Comparison of ENCODE assay signal across 1 cellular context in the genomic region with DNA sequence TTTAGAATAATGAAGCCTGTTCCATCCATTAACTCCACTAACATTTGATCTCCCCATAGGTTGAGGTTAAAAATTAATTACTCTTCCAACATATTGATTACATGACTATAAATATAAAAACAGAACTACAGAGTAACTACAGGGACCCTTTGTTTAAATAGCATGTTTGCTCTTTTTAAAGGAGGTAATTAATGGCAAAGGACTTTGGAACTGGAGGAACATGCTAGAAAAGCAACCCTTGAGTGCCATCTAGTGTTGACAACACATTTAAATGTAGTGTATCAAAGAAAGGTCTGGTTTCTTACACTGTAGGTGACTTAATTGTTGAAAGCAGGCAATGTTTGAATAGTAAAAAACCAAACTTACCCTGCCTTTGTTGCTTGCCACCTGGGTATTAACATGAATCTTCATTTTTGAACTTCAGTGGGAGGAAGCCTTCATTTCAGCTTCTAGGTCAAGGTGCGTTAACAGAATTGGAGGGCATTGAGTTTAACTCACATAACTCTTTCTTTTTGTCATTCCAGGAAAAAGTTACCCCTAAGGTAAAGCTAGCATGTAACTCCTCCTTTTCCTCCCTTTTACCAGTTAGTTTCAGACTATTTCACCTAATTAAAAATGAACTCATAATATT.
TF ChIP-seq lines count a peak whose summit lies in the region.

No MANE protein-coding gene starts in this region.

TF ChIP-seq in HepG2, 621 proteins besides CTCF, POLR2A, EP300 and RAD21 (continued from another document and continues in another):
- TF ChIP-seq, protein P1, sequence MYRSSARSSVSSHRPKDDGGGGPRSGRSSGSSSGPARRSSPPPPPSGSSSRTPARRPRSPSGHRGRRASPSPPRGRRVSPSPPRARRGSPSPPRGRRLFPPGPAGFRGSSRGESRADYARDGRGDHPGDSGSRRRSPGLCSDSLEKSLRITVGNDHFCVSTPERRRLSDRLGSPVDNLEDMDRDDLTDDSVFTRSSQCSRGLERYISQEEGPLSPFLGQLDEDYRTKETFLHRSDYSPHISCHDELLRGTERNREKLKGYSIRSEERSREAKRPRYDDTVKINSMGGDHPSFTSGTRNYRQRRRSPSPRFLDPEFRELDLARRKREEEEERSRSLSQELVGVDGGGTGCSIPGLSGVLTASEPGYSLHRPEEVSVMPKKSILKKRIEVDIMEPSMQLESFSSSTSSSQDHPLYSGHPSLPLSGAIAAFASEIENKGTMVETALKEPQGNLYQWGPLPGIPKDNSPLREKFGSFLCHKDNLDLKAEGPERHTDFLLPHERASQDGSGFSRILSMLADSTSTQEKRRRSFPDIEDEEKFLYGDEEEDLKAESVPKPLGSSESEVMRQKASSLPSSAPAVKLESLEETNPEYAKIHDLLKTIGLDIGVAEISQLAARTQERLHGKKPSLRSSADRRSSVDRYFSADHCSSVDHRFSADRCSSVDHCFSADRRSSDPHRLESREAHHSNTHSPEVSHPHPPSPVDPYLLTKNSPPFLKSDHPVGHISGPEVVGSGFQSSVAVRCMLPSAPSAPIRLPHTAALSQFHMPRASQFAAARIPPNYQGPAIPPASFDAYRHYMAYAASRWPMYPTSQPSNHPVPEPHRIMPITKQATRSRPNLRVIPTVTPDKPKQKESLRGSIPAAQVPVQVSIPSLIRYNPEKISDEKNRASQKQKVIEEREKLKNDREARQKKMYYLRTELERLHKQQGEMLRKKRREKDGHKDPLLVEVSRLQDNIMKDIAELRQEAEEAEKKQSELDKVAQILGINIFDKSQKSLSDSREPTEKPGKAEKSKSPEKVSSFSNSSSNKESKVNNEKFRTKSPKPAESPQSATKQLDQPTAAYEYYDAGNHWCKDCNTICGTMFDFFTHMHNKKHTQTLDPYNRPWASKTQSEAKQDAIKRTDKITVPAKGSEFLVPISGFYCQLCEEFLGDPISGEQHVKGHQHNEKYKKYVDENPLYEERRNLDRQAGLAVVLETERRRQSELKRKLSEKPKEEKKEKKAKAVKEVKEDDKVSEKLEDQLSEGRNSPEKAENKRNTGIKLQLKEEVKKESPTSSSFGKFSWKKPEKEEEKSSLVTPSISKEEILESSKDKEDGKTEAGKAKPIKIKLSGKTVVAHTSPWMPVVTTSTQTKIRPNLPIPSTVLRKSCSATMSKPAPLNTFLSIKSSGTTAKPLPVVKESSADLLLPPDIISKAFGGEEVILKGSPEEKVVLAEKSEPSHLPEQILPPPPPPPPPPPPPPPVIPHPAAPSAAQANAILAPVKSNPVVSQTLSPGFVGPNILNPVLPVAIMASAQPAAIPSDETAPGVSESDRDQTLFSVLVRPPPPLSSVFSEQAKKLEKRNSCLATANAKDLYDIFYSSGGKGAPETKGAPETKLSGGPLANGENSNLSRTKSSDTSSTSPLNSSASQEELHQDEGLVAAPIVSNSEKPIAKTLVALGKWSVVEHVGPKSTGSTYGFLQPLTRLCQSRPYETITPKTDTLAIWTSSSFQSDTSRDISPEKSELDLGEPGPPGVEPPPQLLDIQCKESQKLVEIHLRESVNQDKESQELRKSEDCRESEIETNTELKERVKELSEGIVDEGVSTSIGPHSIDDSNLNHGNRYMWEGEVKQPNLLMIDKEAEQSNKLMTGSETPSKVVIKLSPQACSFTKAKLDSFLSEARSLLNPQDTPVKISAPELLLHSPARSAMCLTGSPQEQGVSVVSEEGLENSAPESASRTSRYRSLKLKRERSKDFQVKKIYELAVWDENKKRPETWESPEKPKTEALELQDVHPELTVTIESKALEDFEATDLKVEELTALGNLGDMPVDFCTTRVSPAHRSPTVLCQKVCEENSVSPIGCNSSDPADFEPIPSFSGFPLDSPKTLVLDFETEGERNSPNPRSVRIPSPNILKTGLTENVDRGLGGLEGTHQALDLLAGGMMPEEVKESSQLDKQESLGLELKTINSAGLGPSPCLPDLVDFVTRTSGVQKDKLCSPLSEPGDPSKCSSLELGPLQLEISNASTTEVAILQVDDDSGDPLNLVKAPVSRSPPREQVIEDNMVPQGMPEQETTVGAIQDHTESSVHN (CRISPR knock-in tag; IDR thresholded peaks at IDR 0.05) = no peak
- no peak for TF ChIP-seq ZNF891 (CRISPR knock-in tag; IDR thresholded peaks at IDR 0.05)
- no peak for TF ChIP-seq ZNF160 (CRISPR knock-in tag; IDR thresholded peaks at IDR 0.05)
- TF ChIP-seq PAWR (CRISPR knock-in tag; IDR thresholded peaks at IDR 0.05; ENCODE audit: borderline replicate concordance) = no peak
- TF ChIP-seq, protein P2, sequence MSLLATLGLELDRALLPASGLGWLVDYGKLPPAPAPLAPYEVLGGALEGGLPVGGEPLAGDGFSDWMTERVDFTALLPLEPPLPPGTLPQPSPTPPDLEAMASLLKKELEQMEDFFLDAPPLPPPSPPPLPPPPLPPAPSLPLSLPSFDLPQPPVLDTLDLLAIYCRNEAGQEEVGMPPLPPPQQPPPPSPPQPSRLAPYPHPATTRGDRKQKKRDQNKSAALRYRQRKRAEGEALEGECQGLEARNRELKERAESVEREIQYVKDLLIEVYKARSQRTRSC (CRISPR knock-in tag; IDR thresholded peaks at IDR 0.05; ENCODE audit: low read depth) = no peak
- TF ChIP-seq NFE2L1 (CRISPR knock-in tag; IDR thresholded peaks at IDR 0.05; ENCODE audit: borderline replicate concordance) = no peak
- TF ChIP-seq, protein P3, sequence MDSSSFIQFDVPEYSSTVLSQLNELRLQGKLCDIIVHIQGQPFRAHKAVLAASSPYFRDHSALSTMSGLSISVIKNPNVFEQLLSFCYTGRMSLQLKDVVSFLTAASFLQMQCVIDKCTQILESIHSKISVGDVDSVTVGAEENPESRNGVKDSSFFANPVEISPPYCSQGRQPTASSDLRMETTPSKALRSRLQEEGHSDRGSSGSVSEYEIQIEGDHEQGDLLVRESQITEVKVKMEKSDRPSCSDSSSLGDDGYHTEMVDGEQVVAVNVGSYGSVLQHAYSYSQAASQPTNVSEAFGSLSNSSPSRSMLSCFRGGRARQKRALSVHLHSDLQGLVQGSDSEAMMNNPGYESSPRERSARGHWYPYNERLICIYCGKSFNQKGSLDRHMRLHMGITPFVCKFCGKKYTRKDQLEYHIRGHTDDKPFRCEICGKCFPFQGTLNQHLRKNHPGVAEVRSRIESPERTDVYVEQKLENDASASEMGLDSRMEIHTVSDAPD (CRISPR knock-in tag; IDR thresholded peaks at IDR 0.05) = no peak
- TF ChIP-seq, protein P4, sequence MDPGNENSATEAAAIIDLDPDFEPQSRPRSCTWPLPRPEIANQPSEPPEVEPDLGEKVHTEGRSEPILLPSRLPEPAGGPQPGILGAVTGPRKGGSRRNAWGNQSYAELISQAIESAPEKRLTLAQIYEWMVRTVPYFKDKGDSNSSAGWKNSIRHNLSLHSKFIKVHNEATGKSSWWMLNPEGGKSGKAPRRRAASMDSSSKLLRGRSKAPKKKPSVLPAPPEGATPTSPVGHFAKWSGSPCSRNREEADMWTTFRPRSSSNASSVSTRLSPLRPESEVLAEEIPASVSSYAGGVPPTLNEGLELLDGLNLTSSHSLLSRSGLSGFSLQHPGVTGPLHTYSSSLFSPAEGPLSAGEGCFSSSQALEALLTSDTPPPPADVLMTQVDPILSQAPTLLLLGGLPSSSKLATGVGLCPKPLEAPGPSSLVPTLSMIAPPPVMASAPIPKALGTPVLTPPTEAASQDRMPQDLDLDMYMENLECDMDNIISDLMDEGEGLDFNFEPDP (CRISPR knock-in tag; conservative IDR thresholded peaks at IDR 0.05) = no peak
- TF ChIP-seq IKZF4 (CRISPR knock-in tag; IDR thresholded peaks at IDR 0.05; ENCODE audit: borderline replicate concordance, low read depth, not compliant biosample characterization) = no peak
- TF ChIP-seq RFX1 (IDR thresholded peaks at IDR 0.05) = no peak
- TF ChIP-seq BRCA1 (CRISPR knock-in tag; IDR thresholded peaks at IDR 0.05) = no peak
- TF ChIP-seq, protein P5, sequence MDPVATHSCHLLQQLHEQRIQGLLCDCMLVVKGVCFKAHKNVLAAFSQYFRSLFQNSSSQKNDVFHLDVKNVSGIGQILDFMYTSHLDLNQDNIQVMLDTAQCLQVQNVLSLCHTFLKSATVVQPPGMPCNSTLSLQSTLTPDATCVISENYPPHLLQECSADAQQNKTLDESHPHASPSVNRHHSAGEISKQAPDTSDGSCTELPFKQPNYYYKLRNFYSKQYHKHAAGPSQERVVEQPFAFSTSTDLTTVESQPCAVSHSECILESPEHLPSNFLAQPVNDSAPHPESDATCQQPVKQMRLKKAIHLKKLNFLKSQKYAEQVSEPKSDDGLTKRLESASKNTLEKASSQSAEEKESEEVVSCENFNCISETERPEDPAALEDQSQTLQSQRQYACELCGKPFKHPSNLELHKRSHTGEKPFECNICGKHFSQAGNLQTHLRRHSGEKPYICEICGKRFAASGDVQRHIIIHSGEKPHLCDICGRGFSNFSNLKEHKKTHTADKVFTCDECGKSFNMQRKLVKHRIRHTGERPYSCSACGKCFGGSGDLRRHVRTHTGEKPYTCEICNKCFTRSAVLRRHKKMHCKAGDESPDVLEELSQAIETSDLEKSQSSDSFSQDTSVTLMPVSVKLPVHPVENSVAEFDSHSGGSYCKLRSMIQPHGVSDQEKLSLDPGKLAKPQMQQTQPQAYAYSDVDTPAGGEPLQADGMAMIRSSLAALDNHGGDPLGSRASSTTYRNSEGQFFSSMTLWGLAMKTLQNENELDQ (CRISPR knock-in tag; IDR thresholded peaks at IDR 0.05; ENCODE audit: borderline replicate concordance) = no peak
- no peak for TF ChIP-seq ZNF850 (CRISPR knock-in tag; conservative IDR thresholded peaks at IDR 0.05)
- no peak for TF ChIP-seq ZNF775 (CRISPR knock-in tag; IDR thresholded peaks at IDR 0.05; ENCODE audit: borderline replicate concordance)
- TF ChIP-seq ONECUT2 (CRISPR knock-in tag; IDR thresholded peaks at IDR 0.05) = peak; percentile 85
- no peak for TF ChIP-seq CENPT (CRISPR knock-in tag; IDR thresholded peaks at IDR 0.05; ENCODE audit: low read depth)
- peak; percentile 89 for TF ChIP-seq NCOR1 (IDR thresholded peaks at IDR 0.05; ENCODE audit: borderline replicate concordance, low read length)
- TF ChIP-seq ZNF484 (CRISPR knock-in tag; IDR thresholded peaks at IDR 0.05; ENCODE audit: borderline replicate concordance, low read depth) = no peak
- TF ChIP-seq, protein P6, sequence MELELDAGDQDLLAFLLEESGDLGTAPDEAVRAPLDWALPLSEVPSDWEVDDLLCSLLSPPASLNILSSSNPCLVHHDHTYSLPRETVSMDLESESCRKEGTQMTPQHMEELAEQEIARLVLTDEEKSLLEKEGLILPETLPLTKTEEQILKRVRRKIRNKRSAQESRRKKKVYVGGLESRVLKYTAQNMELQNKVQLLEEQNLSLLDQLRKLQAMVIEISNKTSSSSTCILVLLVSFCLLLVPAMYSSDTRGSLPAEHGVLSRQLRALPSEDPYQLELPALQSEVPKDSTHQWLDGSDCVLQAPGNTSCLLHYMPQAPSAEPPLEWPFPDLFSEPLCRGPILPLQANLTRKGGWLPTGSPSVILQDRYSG (CRISPR knock-in tag; IDR thresholded peaks at IDR 0.05) = no peak
- TF ChIP-seq, protein P7, sequence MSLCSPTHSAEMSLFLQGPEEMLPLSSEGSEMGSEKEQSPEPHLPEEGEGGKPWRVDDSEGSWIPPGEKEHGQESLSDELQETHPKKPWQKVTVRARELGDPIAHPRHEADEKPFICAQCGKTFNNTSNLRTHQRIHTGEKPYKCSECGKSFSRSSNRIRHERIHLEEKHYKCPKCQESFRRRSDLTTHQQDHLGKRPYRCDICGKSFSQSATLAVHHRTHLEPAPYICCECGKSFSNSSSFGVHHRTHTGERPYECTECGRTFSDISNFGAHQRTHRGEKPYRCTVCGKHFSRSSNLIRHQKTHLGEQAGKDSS (CRISPR knock-in tag; IDR thresholded peaks at IDR 0.05; ENCODE audit: borderline replicate concordance, low read depth) = no peak
- no peak for TF ChIP-seq ZZZ3 (CRISPR knock-in tag; IDR thresholded peaks at IDR 0.05; ENCODE audit: borderline replicate concordance)
- TF ChIP-seq ZNF816 (CRISPR knock-in tag; IDR thresholded peaks at IDR 0.05; ENCODE audit: borderline replicate concordance) = no peak
- TF ChIP-seq CREB1 (IDR thresholded peaks at IDR 0.05) = no peak
- peak; percentile 75 for TF ChIP-seq CREB1 (CRISPR knock-in tag; IDR thresholded peaks at IDR 0.05)
- TF ChIP-seq NRL (CRISPR knock-in tag; IDR thresholded peaks at IDR 0.05; ENCODE audit: borderline replicate concordance) = no peak
- TF ChIP-seq, protein P8, sequence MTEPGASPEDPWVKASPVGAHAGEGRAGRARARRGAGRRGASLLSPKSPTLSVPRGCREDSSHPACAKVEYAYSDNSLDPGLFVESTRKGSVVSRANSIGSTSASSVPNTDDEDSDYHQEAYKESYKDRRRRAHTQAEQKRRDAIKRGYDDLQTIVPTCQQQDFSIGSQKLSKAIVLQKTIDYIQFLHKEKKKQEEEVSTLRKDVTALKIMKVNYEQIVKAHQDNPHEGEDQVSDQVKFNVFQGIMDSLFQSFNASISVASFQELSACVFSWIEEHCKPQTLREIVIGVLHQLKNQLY (CRISPR knock-in tag; IDR thresholded peaks at IDR 0.05) = peak; percentile 48; the same call in 1 of the 2 replicates
- TF ChIP-seq, protein P9, sequence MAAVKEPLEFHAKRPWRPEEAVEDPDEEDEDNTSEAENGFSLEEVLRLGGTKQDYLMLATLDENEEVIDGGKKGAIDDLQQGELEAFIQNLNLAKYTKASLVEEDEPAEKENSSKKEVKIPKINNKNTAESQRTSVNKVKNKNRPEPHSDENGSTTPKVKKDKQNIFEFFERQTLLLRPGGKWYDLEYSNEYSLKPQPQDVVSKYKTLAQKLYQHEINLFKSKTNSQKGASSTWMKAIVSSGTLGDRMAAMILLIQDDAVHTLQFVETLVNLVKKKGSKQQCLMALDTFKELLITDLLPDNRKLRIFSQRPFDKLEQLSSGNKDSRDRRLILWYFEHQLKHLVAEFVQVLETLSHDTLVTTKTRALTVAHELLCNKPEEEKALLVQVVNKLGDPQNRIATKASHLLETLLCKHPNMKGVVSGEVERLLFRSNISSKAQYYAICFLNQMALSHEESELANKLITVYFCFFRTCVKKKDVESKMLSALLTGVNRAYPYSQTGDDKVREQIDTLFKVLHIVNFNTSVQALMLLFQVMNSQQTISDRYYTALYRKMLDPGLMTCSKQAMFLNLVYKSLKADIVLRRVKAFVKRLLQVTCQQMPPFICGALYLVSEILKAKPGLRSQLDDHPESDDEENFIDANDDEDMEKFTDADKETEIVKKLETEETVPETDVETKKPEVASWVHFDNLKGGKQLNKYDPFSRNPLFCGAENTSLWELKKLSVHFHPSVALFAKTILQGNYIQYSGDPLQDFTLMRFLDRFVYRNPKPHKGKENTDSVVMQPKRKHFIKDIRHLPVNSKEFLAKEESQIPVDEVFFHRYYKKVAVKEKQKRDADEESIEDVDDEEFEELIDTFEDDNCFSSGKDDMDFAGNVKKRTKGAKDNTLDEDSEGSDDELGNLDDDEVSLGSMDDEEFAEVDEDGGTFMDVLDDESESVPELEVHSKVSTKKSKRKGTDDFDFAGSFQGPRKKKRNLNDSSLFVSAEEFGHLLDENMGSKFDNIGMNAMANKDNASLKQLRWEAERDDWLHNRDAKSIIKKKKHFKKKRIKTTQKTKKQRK (IDR thresholded peaks at IDR 0.05; ENCODE audit: low read length) = no peak
- no peak for TF ChIP-seq NR1H2 (CRISPR knock-in tag; IDR thresholded peaks at IDR 0.05; ENCODE audit: borderline replicate concordance, low read depth)
- no peak for TF ChIP-seq EEA1 (CRISPR knock-in tag; IDR thresholded peaks at IDR 0.05; ENCODE audit: borderline replicate concordance)
- no peak for TF ChIP-seq PRMT3 (CRISPR knock-in tag; IDR thresholded peaks at IDR 0.05; ENCODE audit: borderline replicate concordance, low read depth)
- TF ChIP-seq ZC3H4 (CRISPR knock-in tag; IDR thresholded peaks at IDR 0.05; ENCODE audit: borderline replicate concordance) = no peak
- TF ChIP-seq THAP11 (CRISPR knock-in tag; IDR thresholded peaks at IDR 0.05) = peak; percentile 37; the same call in 1 of the 2 replicates
- no peak for TF ChIP-seq ZNF605 (CRISPR knock-in tag; IDR thresholded peaks at IDR 0.05)
- peak; percentile 90 for TF ChIP-seq ISL2 (CRISPR knock-in tag; IDR thresholded peaks at IDR 0.05)
- no peak for TF ChIP-seq ZNF616 (CRISPR knock-in tag; IDR thresholded peaks at IDR 0.05; ENCODE audit: low read depth)
- TF ChIP-seq ZNF839 (CRISPR knock-in tag; IDR thresholded peaks at IDR 0.05; ENCODE audit: borderline replicate concordance) = no peak
- TF ChIP-seq TAF1 (CRISPR knock-in tag; IDR thresholded peaks at IDR 0.05) = no peak
- TF ChIP-seq SOX5 (CRISPR knock-in tag; IDR thresholded peaks at IDR 0.05; ENCODE audit: borderline replicate concordance) = peak; percentile 77; the same call in 1 of the 2 replicates
- TF ChIP-seq MTA1 (CRISPR knock-in tag; IDR thresholded peaks at IDR 0.05; ENCODE audit: borderline replicate concordance) = no peak
